In genomic region chr11:120354068-120354467, GRCh38 we compare ENCODE assay signal across 2 cellular contexts.
TF ChIP-seq lines count a peak whose summit lies in the region.

No MANE protein-coding gene starts in this region.

TF ChIP-seq in SK-N-SH treated with all-trans-retinoic acid at 6 μM for 48 hours, 23 proteins besides CTCF, POLR2A, EP300 and RAD21 (continued from another document):
- no peak for TF ChIP-seq ISL1 (CRISPR knock-in tag; IDR thresholded peaks at IDR 0.05)
- TF ChIP-seq RARB (CRISPR knock-in tag; IDR thresholded peaks at IDR 0.05), result no peak
- TF ChIP-seq ARNTL (CRISPR knock-in tag; IDR thresholded peaks at IDR 0.05; ENCODE audit: borderline replicate concordance, low read depth), result no peak
- TF ChIP-seq TOX (CRISPR knock-in tag; IDR thresholded peaks at IDR 0.05; ENCODE audit: borderline replicate concordance), result no peak
- TF ChIP-seq, protein P1, sequence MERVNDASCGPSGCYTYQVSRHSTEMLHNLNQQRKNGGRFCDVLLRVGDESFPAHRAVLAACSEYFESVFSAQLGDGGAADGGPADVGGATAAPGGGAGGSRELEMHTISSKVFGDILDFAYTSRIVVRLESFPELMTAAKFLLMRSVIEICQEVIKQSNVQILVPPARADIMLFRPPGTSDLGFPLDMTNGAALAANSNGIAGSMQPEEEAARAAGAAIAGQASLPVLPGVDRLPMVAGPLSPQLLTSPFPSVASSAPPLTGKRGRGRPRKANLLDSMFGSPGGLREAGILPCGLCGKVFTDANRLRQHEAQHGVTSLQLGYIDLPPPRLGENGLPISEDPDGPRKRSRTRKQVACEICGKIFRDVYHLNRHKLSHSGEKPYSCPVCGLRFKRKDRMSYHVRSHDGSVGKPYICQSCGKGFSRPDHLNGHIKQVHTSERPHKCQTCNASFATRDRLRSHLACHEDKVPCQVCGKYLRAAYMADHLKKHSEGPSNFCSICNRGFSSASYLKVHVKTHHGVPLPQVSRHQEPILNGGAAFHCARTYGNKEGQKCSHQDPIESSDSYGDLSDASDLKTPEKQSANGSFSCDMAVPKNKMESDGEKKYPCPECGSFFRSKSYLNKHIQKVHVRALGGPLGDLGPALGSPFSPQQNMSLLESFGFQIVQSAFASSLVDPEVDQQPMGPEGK (CRISPR knock-in tag; IDR thresholded peaks at IDR 0.05; ENCODE audit: borderline replicate concordance), result no peak
- no peak for TF ChIP-seq ZNF565 (CRISPR knock-in tag; conservative IDR thresholded peaks at IDR 0.05; ENCODE audit: low read depth)

TF ChIP-seq in SK-N-SH, 30 proteins besides CTCF, POLR2A, EP300 and RAD21 (continued from another document):
- TF ChIP-seq, protein P2, sequence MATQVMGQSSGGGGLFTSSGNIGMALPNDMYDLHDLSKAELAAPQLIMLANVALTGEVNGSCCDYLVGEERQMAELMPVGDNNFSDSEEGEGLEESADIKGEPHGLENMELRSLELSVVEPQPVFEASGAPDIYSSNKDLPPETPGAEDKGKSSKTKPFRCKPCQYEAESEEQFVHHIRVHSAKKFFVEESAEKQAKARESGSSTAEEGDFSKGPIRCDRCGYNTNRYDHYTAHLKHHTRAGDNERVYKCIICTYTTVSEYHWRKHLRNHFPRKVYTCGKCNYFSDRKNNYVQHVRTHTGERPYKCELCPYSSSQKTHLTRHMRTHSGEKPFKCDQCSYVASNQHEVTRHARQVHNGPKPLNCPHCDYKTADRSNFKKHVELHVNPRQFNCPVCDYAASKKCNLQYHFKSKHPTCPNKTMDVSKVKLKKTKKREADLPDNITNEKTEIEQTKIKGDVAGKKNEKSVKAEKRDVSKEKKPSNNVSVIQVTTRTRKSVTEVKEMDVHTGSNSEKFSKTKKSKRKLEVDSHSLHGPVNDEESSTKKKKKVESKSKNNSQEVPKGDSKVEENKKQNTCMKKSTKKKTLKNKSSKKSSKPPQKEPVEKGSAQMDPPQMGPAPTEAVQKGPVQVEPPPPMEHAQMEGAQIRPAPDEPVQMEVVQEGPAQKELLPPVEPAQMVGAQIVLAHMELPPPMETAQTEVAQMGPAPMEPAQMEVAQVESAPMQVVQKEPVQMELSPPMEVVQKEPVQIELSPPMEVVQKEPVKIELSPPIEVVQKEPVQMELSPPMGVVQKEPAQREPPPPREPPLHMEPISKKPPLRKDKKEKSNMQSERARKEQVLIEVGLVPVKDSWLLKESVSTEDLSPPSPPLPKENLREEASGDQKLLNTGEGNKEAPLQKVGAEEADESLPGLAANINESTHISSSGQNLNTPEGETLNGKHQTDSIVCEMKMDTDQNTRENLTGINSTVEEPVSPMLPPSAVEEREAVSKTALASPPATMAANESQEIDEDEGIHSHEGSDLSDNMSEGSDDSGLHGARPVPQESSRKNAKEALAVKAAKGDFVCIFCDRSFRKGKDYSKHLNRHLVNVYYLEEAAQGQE (IDR thresholded peaks at IDR 0.05; ENCODE audit: low read depth, low read length), result no peak
- TF ChIP-seq MEF2A (IDR thresholded peaks at IDR 0.05; ENCODE audit: borderline replicate concordance, low read depth), result no peak
- TF ChIP-seq FOXJ3 (CRISPR knock-in tag; IDR thresholded peaks at IDR 0.05), result no peak
- TF ChIP-seq JUND (IDR thresholded peaks at IDR 0.05), result no peak
- TF ChIP-seq RFX5 (IDR thresholded peaks at IDR 0.05; ENCODE audit: low read length), result no peak
- TF ChIP-seq TEAD4 (IDR thresholded peaks at IDR 0.05; ENCODE audit: borderline replicate concordance, insufficient read depth), result no peak
TF ChIP-seq in SK-N-SH: peak in this region for 0.
